In the genomic region with DNA sequence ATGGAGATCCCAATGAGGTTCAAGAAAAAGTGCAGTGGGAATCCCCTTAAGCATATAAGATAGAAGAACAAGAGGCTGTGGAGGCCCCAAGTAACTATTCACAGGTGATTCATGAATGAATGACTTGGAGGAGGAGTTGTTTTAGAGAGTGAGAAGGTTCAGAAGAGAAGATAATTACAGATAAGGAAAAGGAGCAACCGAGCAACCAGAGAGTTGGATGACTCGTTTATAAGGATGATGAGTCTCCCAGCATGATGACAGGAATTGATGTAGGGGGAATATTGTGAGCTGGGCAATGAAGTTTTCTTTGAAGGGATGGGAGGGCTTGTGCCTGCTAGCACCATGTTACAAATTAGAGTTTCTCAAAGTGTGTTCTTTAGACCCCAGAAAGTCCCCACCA, we compare ENCODE assay signal across 31 cellular contexts. TPM values are rescaled to one million over a fixed set of nuclear protein-coding genes. Genes with fewer than 3 reads are reported as not detected.
"Had no signal": no experiment of that assay in that cellular context is flagged by ENCODE, and none has a peak within 500 bp of the region (broad histone marks: within the 10 kb centered on the region; RNA-seq: fewer than 3 reads in every experiment).

No MANE protein-coding gene starts in this region.

- H3K9me3 ChIP-seq: body of pancreas, lower lobe of right lung, sigmoid colon, testis, vagina had no signal

- H3K4me1 Mint-ChIP-seq: activated B cell treated with CpG ODN at 0.5 μM for 24 hours; activated CD4-positive, alpha-beta T cell treated with anti-CD3 and anti-CD28 coated beads, Interleukin-2, amount 10 ng/mL, durations not matched to agents 24 days and 14 days; activated CD8-positive, alpha-beta memory T cell treated with anti-CD3 and anti-CD28 coated beads, Interleukin-2, amount 10 ng/mL, durations not matched to agents 7 days and 5 days; activated naive CD8-positive, alpha-beta T cell treated with anti-CD3 and anti-CD28 coated beads, Interleukin-2, amount 50 U/mL, for 24 hours; naive thymus-derived CD8-positive, alpha-beta T cell had no signal

- H3K36me3 Mint-ChIP-seq: activated CD8-positive, alpha-beta memory T cell treated with anti-CD3 and anti-CD28 coated beads, Interleukin-2, amount 10 ng/mL, durations not matched to agents 7 days and 5 days; naive thymus-derived CD8-positive, alpha-beta T cell had no signal

- H3K4me3 Mint-ChIP-seq: activated B cell treated with CpG ODN at 0.5 μM for 24 hours; activated CD4-positive, alpha-beta T cell treated with anti-CD3 and anti-CD28 coated beads, Interleukin-2, amount 10 ng/mL, durations not matched to agents 24 days and 14 days; activated CD8-positive, alpha-beta memory T cell treated with anti-CD3 and anti-CD28 coated beads, Interleukin-2, amount 10 ng/mL, durations not matched to agents 7 days and 5 days; activated CD8-positive, alpha-beta T cell treated with anti-CD3 and anti-CD28 coated beads for 36 hours; activated naive CD8-positive, alpha-beta T cell treated with anti-CD3 and anti-CD28 coated beads, Interleukin-2, amount 50 U/mL, for 24 hours; activated T-helper 1 cell treated with anti-CD3 and anti-CD28 coated beads, Interleukin-12 subunit alpha, Interleukin-12 subunit beta, Interleukin-2, Interleukin-4 antibody, amounts not matched to agents 30 ng/mL and 10 ng/mL and 1 ng/mL, durations not matched to agents 14 hours and 24 hours and 36 hours; dendritic cell treated with granulocyte-macrophage colony-stimulating factor and Interleukin-4, amounts not matched to agents 40 ng/mL and 50 ng/mL, for 4 days; naive thymus-derived CD8-positive, alpha-beta T cell had no signal

- H3K4me1 ChIP-seq: body of pancreas, heart right ventricle, lower lobe of right lung, sigmoid colon, spleen, testis, vagina had no signal

- H3K27me3 ChIP-seq: body of pancreas, sigmoid colon, testis, vagina had no signal

- H3K9me3 Mint-ChIP-seq: activated B cell treated with CpG ODN at 0.5 μM for 24 hours; activated CD4-positive, alpha-beta T cell treated with anti-CD3 and anti-CD28 coated beads, Interleukin-2, amount 10 ng/mL, durations not matched to agents 24 days and 14 days; activated T-helper 1 cell treated with anti-CD3 and anti-CD28 coated beads, Interleukin-12 subunit alpha, Interleukin-12 subunit beta, Interleukin-2, Interleukin-4 antibody, amounts not matched to agents 30 ng/mL and 10 ng/mL and 1 ng/mL, durations not matched to agents 14 hours and 24 hours and 36 hours; dendritic cell treated with granulocyte-macrophage colony-stimulating factor and Interleukin-4, amounts not matched to agents 40 ng/mL and 50 ng/mL, for 4 days had no signal

- H3K4me3 ChIP-seq: body of pancreas, heart right ventricle, lower lobe of right lung, sigmoid colon, spleen, testis, vagina had no signal

- H3K27ac ChIP-seq: body of pancreas, heart right ventricle, lower lobe of right lung, sigmoid colon, spleen, testis, vagina had no signal

- DNase-seq: activated B cell treated with CpG ODN at 0.5 μM for 24 hours; activated CD4-positive, alpha-beta T cell treated with anti-CD3 and anti-CD28 coated beads, Interleukin-2, amount 10 ng/mL, durations not matched to agents 24 days and 14 days; activated CD8-positive, alpha-beta memory T cell treated with anti-CD3 and anti-CD28 coated beads, Interleukin-2, amount 10 ng/mL, durations not matched to agents 7 days and 5 days; activated CD8-positive, alpha-beta T cell treated with anti-CD3 and anti-CD28 coated beads for 36 hours; activated gamma-delta T cell; activated naive CD4-positive, alpha-beta T cell treated with anti-CD3 and anti-CD28 coated beads, Interleukin-2, amount 50 U/mL, for 16 hours; activated naive CD8-positive, alpha-beta T cell treated with anti-CD3 and anti-CD28 coated beads, Interleukin-2, amount 50 U/mL, for 24 hours; body of pancreas; effector CD4-positive, alpha-beta T cell; heart right ventricle; islet precursor cell; lower lobe of right lung; naive thymus-derived CD8-positive, alpha-beta T cell; retina; sigmoid colon; spleen; stimulated activated CD4-positive, alpha-beta T cell treated with anti-CD3 and anti-CD28 coated beads, Interleukin-4, amount 100 ng/mL, for 1 hour; stimulated activated naive CD4-positive, alpha-beta T cell; T-helper 9 cell; testis; trophoblast cell had no signal

- H3K27me3 Mint-ChIP-seq: activated CD4-positive, alpha-beta T cell treated with anti-CD3 and anti-CD28 coated beads, Interleukin-2, amount 10 ng/mL, durations not matched to agents 24 days and 14 days; activated CD8-positive, alpha-beta memory T cell treated with anti-CD3 and anti-CD28 coated beads, Interleukin-2, amount 10 ng/mL, durations not matched to agents 7 days and 5 days; dendritic cell treated with granulocyte-macrophage colony-stimulating factor and Interleukin-4, amounts not matched to agents 40 ng/mL and 50 ng/mL, for 4 days had no signal

- H3K27ac Mint-ChIP-seq: activated B cell treated with CpG ODN at 0.5 μM for 24 hours; activated CD4-positive, alpha-beta T cell treated with anti-CD3 and anti-CD28 coated beads, Interleukin-2, amount 10 ng/mL, durations not matched to agents 24 days and 14 days; activated CD8-positive, alpha-beta memory T cell treated with anti-CD3 and anti-CD28 coated beads, Interleukin-2, amount 10 ng/mL, durations not matched to agents 7 days and 5 days; activated CD8-positive, alpha-beta T cell treated with anti-CD3 and anti-CD28 coated beads for 36 hours; activated naive CD8-positive, alpha-beta T cell treated with anti-CD3 and anti-CD28 coated beads, Interleukin-2, amount 50 U/mL, for 24 hours; activated T-helper 1 cell treated with anti-CD3 and anti-CD28 coated beads, Interleukin-12 subunit alpha, Interleukin-12 subunit beta, Interleukin-2, Interleukin-4 antibody, amounts not matched to agents 30 ng/mL and 10 ng/mL and 1 ng/mL, durations not matched to agents 14 hours and 24 hours and 36 hours; dendritic cell treated with granulocyte-macrophage colony-stimulating factor and Interleukin-4, amounts not matched to agents 40 ng/mL and 50 ng/mL, for 4 days; naive thymus-derived CD8-positive, alpha-beta T cell had no signal

- H3K36me3 ChIP-seq: heart right ventricle, lower lobe of right lung, sigmoid colon, spleen, vagina had no signal

- ATAC-seq: activated CD8-positive, alpha-beta memory T cell treated with anti-CD3 and anti-CD28 coated beads, Interleukin-2, amount 10 ng/mL, durations not matched to agents 7 days and 5 days; activated CD8-positive, alpha-beta T cell treated with anti-CD3 and anti-CD28 coated beads for 36 hours; activated naive CD8-positive, alpha-beta T cell treated with anti-CD3 and anti-CD28 coated beads, Interleukin-2, amount 50 U/mL, for 24 hours; body of pancreas; esophagus mucosa; heart right ventricle; left lobe of liver; lower lobe of right lung; naive thymus-derived CD8-positive, alpha-beta T cell had no signal

RNA-seq across cellular contexts. Expression of a gene that starts 9.8 kb away (rescaled TPM):
- total RNA-seq: activated B cell treated with CpG ODN at 0.5 μM for 24 hours; activated CD4-positive, alpha-beta T cell treated with anti-CD3 and anti-CD28 coated beads, Interleukin-2, amount 10 ng/mL, durations not matched to agents 24 days and 14 days; activated CD8-positive, alpha-beta memory T cell treated with anti-CD3 and anti-CD28 coated beads, Interleukin-2, amount 10 ng/mL, durations not matched to agents 7 days and 5 days; activated CD8-positive, alpha-beta T cell treated with anti-CD3 and anti-CD28 coated beads for 36 hours; activated T-helper 1 cell treated with anti-CD3 and anti-CD28 coated beads, Interleukin-12 subunit alpha, Interleukin-12 subunit beta, Interleukin-2, Interleukin-4 antibody, amounts not matched to agents 30 ng/mL and 10 ng/mL and 1 ng/mL, durations not matched to agents 14 hours and 24 hours and 36 hours; body of pancreas; cardiac septum; chondrocyte; esophagus mucosa; lower lobe of right lung; naive thymus-derived CD8-positive, alpha-beta T cell; osteoblast; posterior vena cava; sigmoid colon; spleen; T-helper 1 cell treated with Interleukin-12 subunit alpha and Interleukin-12 subunit beta and Interleukin-4 antibody, amounts not matched to agents 30 ng/mL and 1 ng/mL, for 36 hours; testis; vagina had no signal
- polyA plus RNA-seq: heart right ventricle; naive thymus-derived CD8-positive, alpha-beta T cell; sigmoid colon had no signal

RNA-seq across cellular contexts. Expression of a gene that starts 45.2 kb away (rescaled TPM):
- total RNA-seq: activated B cell treated with CpG ODN at 0.5 μM for 24 hours; activated CD4-positive, alpha-beta T cell treated with anti-CD3 and anti-CD28 coated beads, Interleukin-2, amount 10 ng/mL, durations not matched to agents 24 days and 14 days; activated CD8-positive, alpha-beta memory T cell treated with anti-CD3 and anti-CD28 coated beads, Interleukin-2, amount 10 ng/mL, durations not matched to agents 7 days and 5 days; activated CD8-positive, alpha-beta T cell treated with anti-CD3 and anti-CD28 coated beads for 36 hours; activated T-helper 1 cell treated with anti-CD3 and anti-CD28 coated beads, Interleukin-12 subunit alpha, Interleukin-12 subunit beta, Interleukin-2, Interleukin-4 antibody, amounts not matched to agents 30 ng/mL and 10 ng/mL and 1 ng/mL, durations not matched to agents 14 hours and 24 hours and 36 hours; naive thymus-derived CD8-positive, alpha-beta T cell; osteoblast; posterior vena cava; sigmoid colon; spleen; T-helper 1 cell treated with Interleukin-12 subunit alpha and Interleukin-12 subunit beta and Interleukin-4 antibody, amounts not matched to agents 30 ng/mL and 1 ng/mL, for 36 hours; vagina had no signal
- polyA plus RNA-seq: naive thymus-derived CD8-positive, alpha-beta T cell; spleen had no signal
